1 cellular context compared by ENCODE assay signal in the genomic region with DNA sequence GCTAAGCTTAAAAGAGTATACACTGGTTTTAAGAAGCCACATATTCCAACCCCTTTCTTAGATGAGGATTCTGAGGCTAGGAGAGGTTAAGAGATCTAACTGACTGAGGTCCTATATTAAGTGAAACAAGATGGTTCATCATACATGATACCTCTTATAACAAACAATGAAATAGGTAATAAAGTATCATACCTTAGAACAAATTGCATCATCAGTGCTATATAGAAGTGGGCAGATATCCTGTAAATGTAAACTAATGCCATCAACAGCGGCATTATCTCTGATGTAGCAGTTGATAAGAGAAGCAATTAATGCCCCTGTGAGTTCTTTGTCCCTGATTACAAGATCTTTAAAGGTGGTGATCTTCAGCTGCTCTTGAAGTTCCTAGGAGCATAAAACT.
A peak's percentile ranks its signal among the peaks of the same experiment; 100 is the strongest.
TF ChIP-seq lines count a peak whose summit lies in the region.

No MANE protein-coding gene starts in this region.

TF ChIP-seq in IMR-90, 13 proteins besides CTCF, POLR2A, EP300 and RAD21:
- TF ChIP-seq BHLHE40 (IDR thresholded peaks at IDR 0.05; ENCODE audit: low read depth, low read length) (no peak), SMC3 (IDR thresholded peaks at IDR 0.05; ENCODE audit: low read depth, low read length) (no peak), CEBPB (IDR thresholded peaks at IDR 0.05; ENCODE audit: low read depth, low read length) (peak; percentile 44), NFE2L2 (IDR thresholded peaks at IDR 0.05; ENCODE audit: low read depth, low read length) (no peak), RCOR1 (IDR thresholded peaks at IDR 0.05; ENCODE audit: insufficient replicate concordance, low read length) (no peak), MAZ (IDR thresholded peaks at IDR 0.05; ENCODE audit: borderline replicate concordance, low read depth, low read length) (no peak)
- TF ChIP-seq, protein P1, sequence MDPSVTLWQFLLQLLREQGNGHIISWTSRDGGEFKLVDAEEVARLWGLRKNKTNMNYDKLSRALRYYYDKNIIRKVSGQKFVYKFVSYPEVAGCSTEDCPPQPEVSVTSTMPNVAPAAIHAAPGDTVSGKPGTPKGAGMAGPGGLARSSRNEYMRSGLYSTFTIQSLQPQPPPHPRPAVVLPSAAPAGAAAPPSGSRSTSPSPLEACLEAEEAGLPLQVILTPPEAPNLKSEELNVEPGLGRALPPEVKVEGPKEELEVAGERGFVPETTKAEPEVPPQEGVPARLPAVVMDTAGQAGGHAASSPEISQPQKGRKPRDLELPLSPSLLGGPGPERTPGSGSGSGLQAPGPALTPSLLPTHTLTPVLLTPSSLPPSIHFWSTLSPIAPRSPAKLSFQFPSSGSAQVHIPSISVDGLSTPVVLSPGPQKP (IDR thresholded peaks at IDR 0.05; ENCODE audit: borderline replicate concordance, low read depth, low read length): no peak
- TF ChIP-seq, protein P2, sequence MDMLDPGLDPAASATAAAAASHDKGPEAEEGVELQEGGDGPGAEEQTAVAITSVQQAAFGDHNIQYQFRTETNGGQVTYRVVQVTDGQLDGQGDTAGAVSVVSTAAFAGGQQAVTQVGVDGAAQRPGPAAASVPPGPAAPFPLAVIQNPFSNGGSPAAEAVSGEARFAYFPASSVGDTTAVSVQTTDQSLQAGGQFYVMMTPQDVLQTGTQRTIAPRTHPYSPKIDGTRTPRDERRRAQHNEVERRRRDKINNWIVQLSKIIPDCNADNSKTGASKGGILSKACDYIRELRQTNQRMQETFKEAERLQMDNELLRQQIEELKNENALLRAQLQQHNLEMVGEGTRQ (IDR thresholded peaks at IDR 0.05; ENCODE audit: low read depth, low read length): no peak
